Comparison of ENCODE assay signal across 10 cellular contexts in genomic region chr1:153546796-153547559, GRCh38. TPM values are rescaled to one million over a fixed set of nuclear protein-coding genes. Genes with fewer than 3 reads are reported as not detected.
DNase-seq lines count a peak whose midpoint lies in the region; ATAC-seq and TF ChIP-seq lines count a peak whose summit lies in the region.
"Had no signal": no experiment of that assay in that cellular context is flagged by ENCODE, and none has a peak within 500 bp of the region (broad histone marks: within the 10 kb centered on the region; RNA-seq: fewer than 3 reads in every experiment).

No MANE protein-coding gene starts in this region.

- ATAC-seq in CD8-positive, alpha-beta T cell: no peak

- peak overlapping the region; percentile 69 for H3K27ac ChIP-seq in CD8-positive, alpha-beta T cell (ENCODE audit: low read depth, low read length)

- H3K4me3 ChIP-seq in CD8-positive, alpha-beta T cell (ENCODE audit: low read depth, low read length): no peak overlapping the region

- H3K9me3 Mint-ChIP-seq in CD8-positive, alpha-beta T cell: no peaks in the 10 kb centered on the region
- H3K9me3 Mint-ChIP-seq in endothelial cell (ENCODE audit: unreplicated experiment): no peaks in the 10 kb centered on the region

- H3K4me1 ChIP-seq in CD8-positive, alpha-beta T cell (ENCODE audit: insufficient read depth, low read length): peaks cover 48% of the 10 kb centered on the region

- CTCF ChIA-PET in CD8-positive, alpha-beta T cell (lab: Charles Lee): interaction anchor here (1.5 to 14.9 kb wide), 3 partner anchors 13 to 36 kb away, joined by 7 to 201 read pairs (median 23); partner anchors contain the start of gene S100A6
- CTCF ChIA-PET in GM10248 (lab: Yijun Ruan, JAX): interaction anchor here (1.2 to 5.0 kb wide), 4 partner anchors 13 to 36 kb away, joined by 3 to 37 read pairs (median 10); partner anchors contain the start of gene S100A6

- H3K27me3 ChIP-seq in CD8-positive, alpha-beta T cell (ENCODE audit: insufficient read depth, low read length): no peaks in the 10 kb centered on the region

- POLR2A ChIA-PET in CD8-positive, alpha-beta T cell (lab: Charles Lee): interaction anchor here (1.0 to 7.7 kb wide), 3 partner anchors 13 to 30 kb away, joined by 3 to 131 read pairs (median 7); partner anchors contain the start of gene S100A6
- POLR2A ChIA-PET in GM10248 (lab: Yijun Ruan, JAX): no interaction called here

- H3K4me3 Mint-ChIP-seq in CD8-positive, alpha-beta T cell: peak overlapping the region; percentile 42
- H3K4me3 Mint-ChIP-seq in endothelial cell (ENCODE audit: unreplicated experiment): no peak overlapping the region

- intact Hi-C loops in CD8-positive, alpha-beta T cell (cut with DNase I, micrococcal nuclease): no loop called here
- intact Hi-C loops in posterior vena cava (cut with DNase I): no loop called here

- no peaks in the 10 kb centered on the region for H3K9me3 ChIP-seq in CD8-positive, alpha-beta T cell (ENCODE audit: low read length)

- DNase-seq in CD8-positive, alpha-beta T cell: no peak
- peak; percentile 69 to 86 for DNase-seq in NCI-H187 (lab: John Stamatoyannopoulos, UW)
- no peak for DNase-seq in endothelial cell (ENCODE audit: low spot score)
- DNase-seq in posterior vena cava (ENCODE audit: low spot score): peak; percentile 38
- DNase-seq in hypothalamus (lab: John Stamatoyannopoulos, UW): no peak
- no peak for DNase-seq in dedifferentiated amniotic fluid mesenchymal stem cell (ENCODE audit: extremely low spot score)
- no peak for DNase-seq in stimulated activated CD4-positive, alpha-beta T cell treated with anti-CD3 and anti-CD28 coated beads, Interleukin-2, amount 100 ng/mL, for 48 hours
- no peak for DNase-seq in GM10248 (ENCODE audit: extremely low spot score)
- DNase-seq: NCI-H69 had no signal

- TF ChIP-seq CTCF in CD8-positive, alpha-beta T cell (IDR thresholded peaks at IDR 0.05): no peak
- TF ChIP-seq CTCF in endothelial cell (IDR thresholded peaks at IDR 0.05; ENCODE audit: unreplicated experiment) (no peak), GM10248 (IDR thresholded peaks at IDR 0.05; ENCODE audit: control extremely low read depth, extremely low read depth, low read depth, missing control alignments) (no peak)

- H3K36me3 Mint-ChIP-seq in CD8-positive, alpha-beta T cell: peaks cover 26% of the 10 kb centered on the region
- H3K36me3 Mint-ChIP-seq in endothelial cell (ENCODE audit: low read depth, unreplicated experiment): peaks cover 4% of the 10 kb centered on the region

- no peaks in the 10 kb centered on the region for H3K27me3 Mint-ChIP-seq in CD8-positive, alpha-beta T cell (ENCODE audit: low read depth)
- H3K27me3 Mint-ChIP-seq in endothelial cell (ENCODE audit: unreplicated experiment): peaks cover 11% of the 10 kb centered on the region

- peaks cover 11% of the 10 kb centered on the region for H3K36me3 ChIP-seq in CD8-positive, alpha-beta T cell (ENCODE audit: insufficient read depth, low read length)

- H3K27ac Mint-ChIP-seq in CD8-positive, alpha-beta T cell: peak overlapping the region; percentile 81
- peak overlapping the region; percentile 66 for H3K27ac Mint-ChIP-seq in endothelial cell (ENCODE audit: unreplicated experiment)

- H3K4me1 Mint-ChIP-seq in CD8-positive, alpha-beta T cell (ENCODE audit: low read depth): peaks cover 49% of the 10 kb centered on the region
- H3K4me1 Mint-ChIP-seq in endothelial cell (ENCODE audit: unreplicated experiment): peaks cover 27% of the 10 kb centered on the region

RNA-seq across cellular contexts. Expression of gene S100A4, which starts 1.4 kb away (rescaled TPM):
- 100 to 1,000 TPM; 172 to 177 TPM for total RNA-seq in CD8-positive, alpha-beta T cell
- total RNA-seq in endothelial cell (ENCODE audit: unreplicated experiment) (2.8 TPM), posterior vena cava (100 to 1,000 TPM; 286 to 472 TPM)

RNA-seq across cellular contexts. Expression of gene S100A3, which starts 2.1 kb away (rescaled TPM):
- not detected for total RNA-seq in CD8-positive, alpha-beta T cell
- not detected for total RNA-seq in endothelial cell (ENCODE audit: unreplicated experiment)
- 1 to 10 TPM; 4.1 to 8.3 TPM for total RNA-seq in posterior vena cava
- total RNA-seq: urinary bladder had no signal

RNA-seq across cellular contexts. Expression of gene S100A5, which starts 6.2 kb away (rescaled TPM):
- total RNA-seq in CD8-positive, alpha-beta T cell: not detected
- total RNA-seq in endothelial cell (ENCODE audit: unreplicated experiment): not detected
- total RNA-seq in posterior vena cava: not detected
- total RNA-seq: urinary bladder had no signal

RNA-seq across cellular contexts. Expression of gene S100A6, which starts 11.2 kb away (rescaled TPM):
- 100 to 1,000 TPM; 156 to 166 TPM for total RNA-seq in CD8-positive, alpha-beta T cell
- total RNA-seq in endothelial cell (ENCODE audit: unreplicated experiment) (11.9 TPM), posterior vena cava (1,000 to 10,000 TPM; 1,174 to 1,536 TPM)

RNA-seq across cellular contexts. Expression of gene S100A2, which starts 18.7 kb away (rescaled TPM):
- total RNA-seq in CD8-positive, alpha-beta T cell: not detected
- total RNA-seq in endothelial cell (ENCODE audit: unreplicated experiment) (not detected), posterior vena cava (1 to 10 TPM; 1.5 to 3.5 TPM)

Comparison
In these comparisons a context has a peak if more than half of its experiments do, and no peak if none do; other contexts are left out.
1. DNase-seq: peak in NCI-H187 (2 of 2) and posterior vena cava (single experiment); none in CD8-positive, alpha-beta T cell (0 of 7), endothelial cell (single experiment), hypothalamus (0 of 51), dedifferentiated amniotic fluid mesenchymal stem cell (single experiment), stimulated activated CD4-positive, alpha-beta T cell treated with anti-CD3 and anti-CD28 coated beads, Interleukin-2, amount 100 ng/mL, for 48 hours (0 of 2) and GM10248 (single experiment).
2. RNA of gene S100A4, which starts 1.4 kb away (total RNA-seq): 286 to 472 TPM in posterior vena cava and 172 to 177 TPM in CD8-positive, alpha-beta T cell; 2.8 TPM in endothelial cell (single experiment); every median in the first group is over 10 times any median in the second.